In genomic region chr5:142025637-142026036, GRCh38 we compare ENCODE assay signal across 9 cellular contexts. TPM values are rescaled to one million over a fixed set of nuclear protein-coding genes. Genes with fewer than 3 reads are reported as not detected.
DNase-seq lines count a peak whose midpoint lies in the region; ATAC-seq, FAIRE-seq and TF ChIP-seq lines count a peak whose summit lies in the region.
"Had no signal": no experiment of that assay in that cellular context is flagged by ENCODE, and none has a peak within 500 bp of the region (broad histone marks: within the 10 kb centered on the region; RNA-seq: fewer than 3 reads in every experiment).

No MANE protein-coding gene starts in this region.

- no peak overlapping the region for H3K9ac ChIP-seq in HepG2 (ENCODE audit: insufficient read depth, low read depth, low read length)

- H3K4me2 ChIP-seq in HepG2 (ENCODE audit: low read depth, low read length), result peak overlapping the region; percentile 79

- H3K27me3 ChIP-seq in HepG2 (ENCODE audit: control insufficient read depth in 1 of 2, insufficient read depth in 2 of 2, low read length in 2 of 2) (peaks cover 0 to 10% of the 10 kb centered on the region in 2 experiments; a peak in 2 of 5 replicates), right lobe of liver (no peaks in the 10 kb centered on the region), muscle layer of duodenum (ENCODE audit: low read depth, low read length) (no peaks in the 10 kb centered on the region), left lung (no peaks in the 10 kb centered on the region), foreskin keratinocyte (peaks cover 5% of the 10 kb centered on the region)
- H3K27me3 ChIP-seq: body of pancreas had no signal

- no peaks in the 10 kb centered on the region for H3K79me2 ChIP-seq in HepG2 (ENCODE audit: insufficient read depth, low read length)

- peak overlapping the region; percentile 95 for H3K27ac Mint-ChIP-seq in activated naive CD8-positive, alpha-beta T cell treated with anti-CD3 and anti-CD28 coated beads, Interleukin-2, amount 50 U/mL, for 24 hours

- CTCF ChIA-PET in HepG2 (lab: Yijun Ruan, JAX; ENCODE audit: low intra/inter-chr PET ratio, low total read pairs), result no interaction called here

- no peaks in the 10 kb centered on the region for H3K27me3 Mint-ChIP-seq in activated naive CD8-positive, alpha-beta T cell treated with anti-CD3 and anti-CD28 coated beads, Interleukin-2, amount 50 U/mL, for 24 hours

- H3K9me3 ChIP-seq in HepG2 (ENCODE audit: low read length) (no peaks in the 10 kb centered on the region), right lobe of liver (no peaks in the 10 kb centered on the region), muscle layer of duodenum (ENCODE audit: control insufficient read depth in 1 of 2, low read length in 2 of 2) (peaks cover 0 to 2% of the 10 kb centered on the region in 2 donors), left lung (peaks cover 0 to under 1% of the 10 kb centered on the region in 2 donors)
- H3K9me3 ChIP-seq: body of pancreas had no signal

- TF ChIP-seq POLR2A in HepG2 (IDR thresholded peaks at IDR 0.05; ENCODE audit: insufficient read depth in 1 of 2, low read depth in 2 of 2, low read length in 2 of 2), result no peak
- no peak for TF ChIP-seq POLR2A in right lobe of liver (IDR thresholded peaks at IDR 0.05)

- no peak overlapping the region; a peak in 1 of 6 replicates for H3K4me3 ChIP-seq in HepG2 (replicated peaks in 1 of 3; ENCODE audit: insufficient read depth in 1 of 3, low read depth in 2 of 3, low read length in 3 of 3)
- peak overlapping the region in 1 of 3 donors; percentile 45 for H3K4me3 ChIP-seq in right lobe of liver
- H3K4me3 ChIP-seq in muscle layer of duodenum (ENCODE audit: low read depth in 1 of 2, low read length in 2 of 2), result peak overlapping the region in 1 of 2 donors; percentile 54
- H3K4me3 ChIP-seq in foreskin fibroblast (ENCODE audit: low read depth in 1 of 2, low read length in 2 of 2), result no peak overlapping the region
- peak overlapping the region in 1 of 2 donors; percentile 33 for H3K4me3 ChIP-seq in left lung
- H3K4me3 ChIP-seq: body of pancreas had no signal

- peak overlapping the region; percentile 70 for H2AFZ ChIP-seq in HepG2 (ENCODE audit: low read length)

- H3K4me1 Mint-ChIP-seq in activated naive CD8-positive, alpha-beta T cell treated with anti-CD3 and anti-CD28 coated beads, Interleukin-2, amount 50 U/mL, for 24 hours, result peaks cover 23% of the 10 kb centered on the region

- TF ChIP-seq EP300 in HepG2 (IDR thresholded peaks at IDR 0.05; ENCODE audit: low read depth in 2 of 2, low read length in 2 of 2), result no peak
- no peak for TF ChIP-seq EP300 in HepG2 (CRISPR knock-in tag; IDR thresholded peaks at IDR 0.05; ENCODE audit: borderline replicate concordance)

- BruUV-seq in HepG2 (replicated peaks; lab: Mats Ljungman, UMichigan), result no TSS peak

- no peak for TF ChIP-seq RAD21 in HepG2 (CRISPR knock-in tag; IDR thresholded peaks at IDR 0.05)

- no peak for DNase-seq in HepG2 (ENCODE audit: low spot score)
- no peak for DNase-seq in right lobe of liver
- DNase-seq in activated naive CD8-positive, alpha-beta T cell treated with anti-CD3 and anti-CD28 coated beads, Interleukin-2, amount 50 U/mL, for 24 hours, result no peak
- no peak for DNase-seq in foreskin fibroblast
- no peak for DNase-seq in left lung
- DNase-seq in foreskin keratinocyte, result no peak

- WGBS in HepG2 (ENCODE audit: low lambda C conversion rate), result 79% methylated on average over 7 of the region's 8 CpGs
- 80% methylated on average over 7 of the region's 8 CpGs for WGBS in right lobe of liver (ENCODE audit: insufficient coverage, low coverage, low lambda C conversion rate, missing lambda C conversion rate)

- H3K36me3 Mint-ChIP-seq in activated naive CD8-positive, alpha-beta T cell treated with anti-CD3 and anti-CD28 coated beads, Interleukin-2, amount 50 U/mL, for 24 hours (ENCODE audit: low read depth), result no peaks in the 10 kb centered on the region

- no peak for TF ChIP-seq CTCF in HepG2 (CRISPR knock-in tag; IDR thresholded peaks at IDR 0.05)
- TF ChIP-seq CTCF in right lobe of liver (IDR thresholded peaks at IDR 0.05), result no peak
- TF ChIP-seq CTCF in foreskin fibroblast (IDR thresholded peaks at IDR 0.05; ENCODE audit: low read depth, low read length), result no peak
- no peak for TF ChIP-seq CTCF in left lung (IDR thresholded peaks at IDR 0.05)
- no peak for TF ChIP-seq CTCF in foreskin keratinocyte (conservative IDR thresholded peaks at IDR 0.05)

- no peak for FAIRE-seq in HepG2 (lab: Jason Lieb, UNC)

- POLR2A ChIA-PET in HepG2 (lab: Yijun Ruan, JAX), result interaction anchor here (1.0 to 1.7 kb wide), 3 partner anchors 12 to 102 kb away, joined by 3 to 12 read pairs (median 3); partner anchors contain the start of genes DELE1 and GNPDA1

- H3K9me3 Mint-ChIP-seq in activated naive CD8-positive, alpha-beta T cell treated with anti-CD3 and anti-CD28 coated beads, Interleukin-2, amount 50 U/mL, for 24 hours, result no peaks in the 10 kb centered on the region

- peaks cover 16% of the 10 kb centered on the region for H3K4me1 ChIP-seq in HepG2 (ENCODE audit: insufficient read depth, low read length)
- H3K4me1 ChIP-seq in right lobe of liver, result peaks cover 0 to 7% (median 0%) of the 10 kb centered on the region in 4 donors
- H3K4me1 ChIP-seq in muscle layer of duodenum (ENCODE audit: control insufficient read depth in 1 of 2, insufficient read depth in 2 of 2, low read length in 2 of 2), result peaks cover 0 to 4% of the 10 kb centered on the region in 2 donors
- H3K4me1 ChIP-seq in left lung, result peaks cover 0 to 11% of the 10 kb centered on the region in 2 donors
- H3K4me1 ChIP-seq in foreskin keratinocyte, result no peaks in the 10 kb centered on the region
- H3K4me1 ChIP-seq: body of pancreas had no signal

- no peaks in the 10 kb centered on the region for H4K20me1 ChIP-seq in HepG2 (ENCODE audit: insufficient read depth, low read length)

- in situ Hi-C loops in HepG2 (cut with HindIII; ENCODE audit: extremely low pct_ligation_motif_present, low pct_unique_long_range_greater_than_20kb), result no loop called here

- H3K4me3 Mint-ChIP-seq in activated naive CD8-positive, alpha-beta T cell treated with anti-CD3 and anti-CD28 coated beads, Interleukin-2, amount 50 U/mL, for 24 hours, result peak overlapping the region; percentile 82

- intact Hi-C loops in HepG2 (cut with micrococcal nuclease; ENCODE audit: unreplicated experiment), result no loop called here
- intact Hi-C loops in right lobe of liver (cut with DNase I), result no loop called here
- intact Hi-C loops in left lung (cut with DNase I), result no loop called here

- no peaks in the 10 kb centered on the region for H3K36me3 ChIP-seq in HepG2 (replicated peaks in 1 of 2; ENCODE audit: control insufficient read depth in 1 of 2, insufficient read depth in 2 of 2, low read length in 2 of 2)
- H3K36me3 ChIP-seq in right lobe of liver, result no peaks in the 10 kb centered on the region
- no peaks in the 10 kb centered on the region for H3K36me3 ChIP-seq in muscle layer of duodenum (ENCODE audit: control insufficient read depth in 1 of 2, insufficient read depth in 2 of 2, low read length in 2 of 2)
- no peaks in the 10 kb centered on the region for H3K36me3 ChIP-seq in left lung

- H3K27ac ChIP-seq in HepG2 (ENCODE audit: extremely low read length, insufficient read depth, low read length) (no peak overlapping the region), right lobe of liver (no peak overlapping the region), muscle layer of duodenum (ENCODE audit: low read length) (peak overlapping the region; percentile 93), left lung (peak overlapping the region in 1 of 2 donors; percentile 84), foreskin keratinocyte (no peak overlapping the region)

- no peak for ATAC-seq in HepG2
- no peak for ATAC-seq in right lobe of liver
- ATAC-seq in activated naive CD8-positive, alpha-beta T cell treated with anti-CD3 and anti-CD28 coated beads, Interleukin-2, amount 50 U/mL, for 24 hours, result no peak
- ATAC-seq in GM21423 (IDR thresholded peaks at IDR 0.05; ENCODE audit: unreplicated experiment), result no peak
- ATAC-seq in left lung, result no peak
- ATAC-seq in foreskin keratinocyte, result no peak

RNA-seq across cellular contexts. Expression of gene GNPDA1, which starts 12.8 kb away (rescaled TPM):
- total RNA-seq in HepG2 (2016; rRNA removed; fragmentation: Illumina TruSeq; extraction: Trizol), result 54.1 and 74.9 TPM in 2 replicates
- 12.0 TPM in 2 replicates for total RNA-seq in HepG2 (2016; cell fraction: cytosol; rRNA removed; fragmentation: Illumina TruSeq; extraction: Trizol; ENCODE audit: low read depth)
- 54.7 and 81.4 TPM in 2 replicates for total RNA-seq in HepG2 (2016; cell fraction: insoluble cytoplasmic fraction; rRNA removed; fragmentation: Illumina TruSeq; extraction: Trizol)
- total RNA-seq in HepG2 (2016; cell fraction: membrane; rRNA removed; fragmentation: Illumina TruSeq; extraction: Trizol), result 35.9 and 36.6 TPM in 2 replicates
- total RNA-seq in HepG2 (2016; cell fraction: nucleus; rRNA removed; fragmentation: Illumina TruSeq; extraction: Trizol), result 23.2 and 24.6 TPM in 2 replicates
- 6.0 and 6.1 TPM in 2 replicates for polyA plus RNA-seq in HepG2 (2011; rRNA removed)
- 9.3 and 10.6 TPM in 2 replicates for polyA plus RNA-seq in HepG2 (2011; cell fraction: cytosol; rRNA removed)
- polyA plus RNA-seq in HepG2 (2011; cell fraction: nucleus; rRNA removed), result 10.6 and 11.6 TPM in 2 replicates
- 23.3 and 24.2 TPM in 2 replicates for polyA plus RNA-seq in HepG2 (2012)
- polyA plus RNA-seq in HepG2 (2016; cell fraction: cytosol; fragmentation: Illumina TruSeq; extraction: Trizol; ENCODE audit: low read depth), result 11.3 and 13.9 TPM in 2 replicates
- 76.4 and 81.8 TPM in 2 replicates for polyA plus RNA-seq in HepG2 (2016; cell fraction: insoluble cytoplasmic fraction; fragmentation: Illumina TruSeq; extraction: Trizol; ENCODE audit: low read depth)
- 25.0 and 27.1 TPM in 2 replicates for polyA plus RNA-seq in HepG2 (2016; cell fraction: membrane; fragmentation: Illumina TruSeq; extraction: Trizol; ENCODE audit: low read depth)
- 37.8 and 39.9 TPM in 2 replicates for polyA plus RNA-seq in HepG2 (2016; cell fraction: nucleus; fragmentation: Illumina TruSeq; extraction: Trizol; ENCODE audit: insufficient read depth, low read depth)
- polyA minus RNA-seq in HepG2 (2011; rRNA and poly(A)+ RNA removed; ENCODE audit: low replicate concordance), result 8.0 and 21.3 TPM in 2 replicates
- polyA minus RNA-seq in HepG2 (2011; cell fraction: cytosol; rRNA and poly(A)+ RNA removed), result 8.3 and 13.9 TPM in 2 replicates
- 9.8 and 11.8 TPM in 2 replicates for polyA minus RNA-seq in HepG2 (2011; cell fraction: nucleus; rRNA and poly(A)+ RNA removed)
- 10 to 100 TPM in 4 of 6 experiments, 1 to 10 TPM in 2; 6.3 to 22.1 (median 14.9) TPM for total RNA-seq in right lobe of liver
- 10 to 100 TPM; 43.5 to 54.6 TPM for total RNA-seq in left lung
- total RNA-seq in foreskin keratinocyte, result 37.2 and 38.1 TPM in 2 replicates
- polyA plus RNA-seq in foreskin keratinocyte, result 25.3 and 31.3 TPM in 2 replicates

RNA-seq across cellular contexts. Expression of gene RNF14, which starts 56.7 kb away (rescaled TPM):
- total RNA-seq in HepG2 (2016; rRNA removed; fragmentation: Illumina TruSeq; extraction: Trizol) (28.1 and 42.4 TPM in 2 replicates), right lobe of liver (10 to 100 TPM; 34.8 to 54.8 (median 41.8) TPM), left lung (10 to 100 TPM; 50.1 to 53.8 TPM), foreskin keratinocyte (55.1 and 57.0 TPM in 2 replicates)
- total RNA-seq in HepG2 (2016; cell fraction: cytosol; rRNA removed; fragmentation: Illumina TruSeq; extraction: Trizol; ENCODE audit: low read depth), result 7.6 TPM in 2 replicates
- 29.9 and 40.7 TPM in 2 replicates for total RNA-seq in HepG2 (2016; cell fraction: insoluble cytoplasmic fraction; rRNA removed; fragmentation: Illumina TruSeq; extraction: Trizol)
- 23.1 and 23.3 TPM in 2 replicates for total RNA-seq in HepG2 (2016; cell fraction: membrane; rRNA removed; fragmentation: Illumina TruSeq; extraction: Trizol)
- total RNA-seq in HepG2 (2016; cell fraction: nucleus; rRNA removed; fragmentation: Illumina TruSeq; extraction: Trizol), result 16.1 and 19.9 TPM in 2 replicates
- polyA plus RNA-seq in HepG2 (2011; rRNA removed) (11.0 and 11.3 TPM in 2 replicates), foreskin keratinocyte (19.8 and 23.4 TPM in 2 replicates)
- polyA plus RNA-seq in HepG2 (2011; cell fraction: cytosol; rRNA removed), result 6.2 and 9.3 TPM in 2 replicates
- polyA plus RNA-seq in HepG2 (2011; cell fraction: nucleus; rRNA removed), result 5.6 and 8.1 TPM in 2 replicates
- polyA plus RNA-seq in HepG2 (2012), result 13.0 and 15.4 TPM in 2 replicates
- 5.0 and 7.5 TPM in 2 replicates for polyA plus RNA-seq in HepG2 (2016; cell fraction: cytosol; fragmentation: Illumina TruSeq; extraction: Trizol; ENCODE audit: low read depth)
- 23.5 and 26.8 TPM in 2 replicates for polyA plus RNA-seq in HepG2 (2016; cell fraction: insoluble cytoplasmic fraction; fragmentation: Illumina TruSeq; extraction: Trizol; ENCODE audit: low read depth)
- 11.6 and 11.8 TPM in 2 replicates for polyA plus RNA-seq in HepG2 (2016; cell fraction: membrane; fragmentation: Illumina TruSeq; extraction: Trizol; ENCODE audit: low read depth)
- polyA plus RNA-seq in HepG2 (2016; cell fraction: nucleus; fragmentation: Illumina TruSeq; extraction: Trizol; ENCODE audit: insufficient read depth, low read depth), result 9.6 and 13.2 TPM in 2 replicates
- 16.9 and 18.8 TPM in 2 replicates for polyA minus RNA-seq in HepG2 (2011; rRNA and poly(A)+ RNA removed; ENCODE audit: low replicate concordance)
- 8.3 and 10.7 TPM in 2 replicates for polyA minus RNA-seq in HepG2 (2011; cell fraction: cytosol; rRNA and poly(A)+ RNA removed)
- polyA minus RNA-seq in HepG2 (2011; cell fraction: nucleus; rRNA and poly(A)+ RNA removed), result 10.7 and 13.6 TPM in 2 replicates
